In genomic region chr1:170586321-170586855, GRCh38 we compare ENCODE assay signal across 11 cellular contexts. TPM values are rescaled to one million over a fixed set of nuclear protein-coding genes. Genes with fewer than 3 reads are reported as not detected.
DNase-seq lines count a peak whose midpoint lies in the region; ATAC-seq, FAIRE-seq and TF ChIP-seq lines count a peak whose summit lies in the region.
"Had no signal": no experiment of that assay in that cellular context is flagged by ENCODE, and none has a peak within 500 bp of the region (broad histone marks: within the 10 kb centered on the region; RNA-seq: fewer than 3 reads in every experiment).

No MANE protein-coding gene starts in this region.

- intact Hi-C loops in GM12878 (cut with micrococcal nuclease; ENCODE audit: unreplicated experiment) (no loop called here), left ventricle myocardium superior (cut with micrococcal nuclease) (no loop called here), sigmoid colon (cut with DNase I) (no loop called here)

- H3K9me3 Mint-ChIP-seq in endodermal cell = no peaks in the 10 kb centered on the region
- H3K9me3 Mint-ChIP-seq: CD8-positive, alpha-beta memory T cell had no signal

- DNase-seq in GM23248 (peak; percentile 76), GM12878 (ENCODE audit: low read depth, low spot score) (no peak), left ventricle myocardium superior (peak; percentile 50), sigmoid colon (peak; percentile 73), NCI-H2107 treated with DMSO at 0.1 percent for 48 hours (lab: John Stamatoyannopoulos, UW; ENCODE audit: unreplicated experiment) (no peak), endodermal cell (no peak), HUDEP-2 (lab: John Stamatoyannopoulos, UW; ENCODE audit: unreplicated experiment in 76 of 76) (no peak), iPS-NIHi7 (ENCODE audit: extremely low spot score) (no peak)
- DNase-seq: CD8-positive, alpha-beta memory T cell; effector CD4-positive, alpha-beta T cell; NCI-H2081 had no signal

- no peaks in the 10 kb centered on the region for H3K9me2 ChIP-seq in GM23248 (ENCODE audit: insufficient read depth)

- H4K20me1 ChIP-seq in GM23248 (ENCODE audit: insufficient read depth) = no peaks in the 10 kb centered on the region
- no peaks in the 10 kb centered on the region for H4K20me1 ChIP-seq in GM12878 (ENCODE audit: control insufficient read depth, insufficient read depth)

- H3K4me1 ChIP-seq in GM23248 (ENCODE audit: insufficient read depth) = peaks cover 52% of the 10 kb centered on the region
- H3K4me1 ChIP-seq in GM12878 (ENCODE audit: control insufficient read depth, insufficient read depth, low read length) = no peaks in the 10 kb centered on the region
- H3K4me1 ChIP-seq in sigmoid colon = peaks cover 0 to 3% (median 0%) of the 10 kb centered on the region in 4 donors
- no peaks in the 10 kb centered on the region for H3K4me1 ChIP-seq in endodermal cell (ENCODE audit: control insufficient read depth, insufficient read depth, low read length)

- H3K36me3 Mint-ChIP-seq in endodermal cell (ENCODE audit: low read depth) = no peaks in the 10 kb centered on the region
- H3K36me3 Mint-ChIP-seq: CD8-positive, alpha-beta memory T cell had no signal

- H3K9ac ChIP-seq in GM23248 (peak overlapping the region; percentile 82), GM12878 (ENCODE audit: control insufficient read depth, insufficient read depth, low read length) (no peak overlapping the region), endodermal cell (ENCODE audit: extremely low read depth, low read length, poor library complexity, severe bottlenecking) (no peak overlapping the region)

- H3K79me2 ChIP-seq in GM23248 (ENCODE audit: insufficient read depth) = peaks cover 21% of the 10 kb centered on the region
- H3K79me2 ChIP-seq in GM12878 (ENCODE audit: control insufficient read depth, insufficient read depth, low read length) = no peaks in the 10 kb centered on the region

- H3K27ac ChIP-seq in GM23248 (peak overlapping the region; percentile 92), GM12878 (ENCODE audit: control insufficient read depth, insufficient read depth) (no peak overlapping the region), sigmoid colon (peak overlapping the region in 2 of 4 donors; percentile 42 to 53), endodermal cell (ENCODE audit: low read depth, low read length) (no peak overlapping the region)

- no peak overlapping the region for H3K27ac Mint-ChIP-seq in endodermal cell

- 9 to 12% methylated on average over 4 of the region's 4 CpGs for WGBS in GM23248 (ENCODE audit: low coverage in 1 of 2, low lambda C conversion rate in 2 of 2, missing lambda C conversion rate in 2 of 2), 2 experiments
- 61% methylated on average over 4 of the region's 4 CpGs for WGBS in GM12878 (ENCODE audit: insufficient coverage, insufficient replicate concordance, low lambda C conversion rate, missing lambda C conversion rate)
- WGBS in sigmoid colon, 2 donors = 64 to 79% methylated on average over 4 of the region's 4 CpGs
- 40 to 52% methylated on average over 3 to 4 of the region's 4 CpGs for WGBS in endodermal cell (ENCODE audit: insufficient coverage in 1 of 2, insufficient read length in 1 of 2), 2 experiments

- SMC1A ChIA-PET in GM12878 (lab: Charles Lee; ENCODE audit: uncharacterized antibody, unreplicated experiment) = interaction anchor here (0.6 to 3.5 kb wide), 5 partner anchors 23 to 176 kb away, joined by 5 to 33 read pairs (median 13); partner anchors contain the start of gene GORAB

- H3K27me3 ChIP-seq in GM23248 (replicated peaks; ENCODE audit: insufficient read depth) (no peaks in the 10 kb centered on the region), GM12878 (replicated peaks in 1 of 2; ENCODE audit: control insufficient read depth in 2 of 2, insufficient read depth in 2 of 2, low read length in 1 of 2) (no peaks in the 10 kb centered on the region), sigmoid colon (peaks cover 0 to 6% (median 0%) of the 10 kb centered on the region in 3 donors), endodermal cell (ENCODE audit: control insufficient read depth, insufficient read depth, low read length, poor library complexity, severe bottlenecking) (peaks cover 11% of the 10 kb centered on the region)

- POLR2A ChIA-PET in GM12878 (lab: Charles Lee) = no interaction called here

- peaks cover 18% of the 10 kb centered on the region for H3K4me1 Mint-ChIP-seq in endodermal cell

- H2AFZ ChIP-seq in GM23248 (peak overlapping the region; percentile 84), GM12878 (ENCODE audit: control insufficient read depth, low read depth, low read length) (no peak overlapping the region)

- H3K9me3 ChIP-seq in GM23248 (ENCODE audit: low read depth) (no peaks in the 10 kb centered on the region), GM12878 (replicated peaks; ENCODE audit: control insufficient read depth, insufficient read depth, low read length) (no peaks in the 10 kb centered on the region), sigmoid colon (no peaks in the 10 kb centered on the region), endodermal cell (ENCODE audit: control insufficient read depth, low read length) (no peaks in the 10 kb centered on the region)

- H3K27me3 Mint-ChIP-seq in endodermal cell (ENCODE audit: insufficient read depth) = peaks cover 28% of the 10 kb centered on the region

- CTCF ChIA-PET in GM12878 (lab: Yijun Ruan, JAX) = no interaction called here

- H3K36me3 ChIP-seq in GM23248 (ENCODE audit: low read depth) = no peaks in the 10 kb centered on the region
- H3K36me3 ChIP-seq in GM12878 (ENCODE audit: control insufficient read depth in 2 of 2, insufficient read depth in 2 of 2, low read length in 1 of 2) = no peaks in the 10 kb centered on the region
- no peaks in the 10 kb centered on the region for H3K36me3 ChIP-seq in sigmoid colon
- no peaks in the 10 kb centered on the region for H3K36me3 ChIP-seq in endodermal cell (ENCODE audit: control insufficient read depth, insufficient read depth, low read length)

- H3K4me3 ChIP-seq in GM23248 (peak overlapping the region; percentile 76), GM12878 (no peak overlapping the region), sigmoid colon (peak overlapping the region in 1 of 4 donors; percentile 11), endodermal cell (ENCODE audit: low read length) (no peak overlapping the region)

- BruUV-seq in GM12878 (replicated peaks; lab: Mats Ljungman, UMichigan) = no TSS peak

- no peak overlapping the region for H3K4me3 Mint-ChIP-seq in endodermal cell
- H3K4me3 Mint-ChIP-seq: CD8-positive, alpha-beta memory T cell had no signal

- no peak for FAIRE-seq in GM12878 (lab: Jason Lieb, UNC)

- TF ChIP-seq POLR2A in GM12878 (IDR thresholded peaks at IDR 0.05; ENCODE audit: low read depth, low read length) (no peak), sigmoid colon (IDR thresholded peaks at IDR 0.05) (no peak)

- TF ChIP-seq EP300 in GM12878 (IDR thresholded peaks at IDR 0.05; ENCODE audit: borderline replicate concordance in 1 of 2, control insufficient read depth in 1 of 2, low read depth in 2 of 2, low read length in 2 of 2) (no peak), sigmoid colon (IDR thresholded peaks at IDR 0.05) (no peak)

- RAD21 ChIA-PET in GM12878 (lab: Charles Lee; ENCODE audit: unreplicated experiment) = interaction anchor here (0.9 to 4.3 kb wide), 4 partner anchors 30 to 103 kb away, joined by 3 to 31 read pairs (median 12); no protein-coding TSS in a partner anchor

- H3F3A ChIP-seq in GM23248 (ENCODE audit: insufficient read depth) = peaks cover 45% of the 10 kb centered on the region; the same call in 1 of the 2 replicates

- in situ Hi-C loops in GM23248 (cut with MboI) (loop anchor here (5.0 kb wide), 1 partner anchor 76 kb away; the partner anchor contains the start of gene PRRX1), GM12878 (cut with MboI) (no loop called here)

- no peak for TF ChIP-seq CTCF in GM12878 (IDR thresholded peaks at IDR 0.05 in 2 of 3, conservative IDR thresholded peaks at IDR 0.05 in 1 of 3; ENCODE audit: control insufficient read depth in 2 of 3, extremely low read depth in 1 of 3, insufficient read depth in 1 of 3, low read depth in 3 of 3, low read length in 3 of 3)
- no peak for TF ChIP-seq CTCF in sigmoid colon (IDR thresholded peaks at IDR 0.05)
- no peak for TF ChIP-seq CTCF in endodermal cell (conservative IDR thresholded peaks at IDR 0.05)

- H3K4me2 ChIP-seq in GM23248 (ENCODE audit: unreplicated experiment) (peak overlapping the region; percentile 100), GM12878 (ENCODE audit: control insufficient read depth, insufficient read depth) (no peak overlapping the region)

- TF ChIP-seq RAD21 in GM12878 (IDR thresholded peaks at IDR 0.05; ENCODE audit: insufficient read depth, low read depth, low read length) = no peak

- ATAC-seq in GM12878 (peak; percentile 74), left ventricle myocardium superior (peak; percentile 70)

RNA-seq across cellular contexts. Expression of gene GORAB, which starts 54.4 kb away (rescaled TPM):
- total RNA-seq in GM23248 (2014; rRNA removed; shearing (Covaris generic)) = 16.4 and 27.7 TPM in 2 replicates
- 14.7 and 16.6 TPM in 2 replicates for polyA plus RNA-seq in GM23248 (2016; fragmentation: Nextera tagmentation; extraction: Ambion mirVana)
- 56.4 and 59.5 TPM in 2 replicates for total RNA-seq in GM12878 (2013; cell fraction: nucleolus; rRNA removed)
- 11.5 and 11.8 TPM in 2 replicates for total RNA-seq in GM12878 (2014; rRNA removed)
- 10.5 and 13.0 TPM in 2 replicates for total RNA-seq in GM12878 (2014; rRNA removed; fragmentation: Illumina TruSeq; extraction: Trizol)
- 9.0 and 10.2 TPM in 2 replicates for total RNA-seq in GM12878 (2021)
- polyA plus RNA-seq in GM12878 (2011; ENCODE audit: low read depth) = 6.6 TPM
- 38.6 and 50.8 TPM in 2 replicates for polyA plus RNA-seq in GM12878 (2011; rRNA removed)
- polyA plus RNA-seq in GM12878 (2011; cell fraction: cytosol; rRNA removed) = 11.3 and 11.4 TPM in 2 replicates
- 37.0 and 52.2 TPM in 2 replicates for polyA plus RNA-seq in GM12878 (2011; cell fraction: nucleus; rRNA removed)
- polyA plus RNA-seq in GM12878 (2012) = 9.5 and 10.7 TPM in 2 replicates
- polyA plus RNA-seq in GM12878 (2014; fragmentation: Illumina TruSeq; extraction: Trizol) = 15.9 and 16.2 TPM in 2 replicates
- polyA plus RNA-seq in GM12878 (2014; fragmentation: Nextera tagmentation; extraction: Ambion mirVana) = 1 to 10 TPM; 5.5 to 7.6 TPM
- polyA plus RNA-seq in GM12878 (2014; rRNA removed) = 11.4 and 12.8 TPM in 2 replicates
- 1 to 10 TPM; 9.3 to 9.7 TPM for polyA plus RNA-seq in GM12878 (2016; fragmentation: Nextera tagmentation; extraction: Ambion mirVana)
- 20.6 and 24.1 TPM in 2 replicates for polyA minus RNA-seq in GM12878 (2011; rRNA and poly(A)+ RNA removed)
- 8.9 and 9.2 TPM in 2 replicates for polyA minus RNA-seq in GM12878 (2011; cell fraction: cytosol; rRNA and poly(A)+ RNA removed)
- 28.0 and 33.8 TPM in 2 replicates for polyA minus RNA-seq in GM12878 (2011; cell fraction: nucleus; rRNA and poly(A)+ RNA removed)
- total RNA-seq in left ventricle myocardium superior = 10.0 TPM
- 10 to 100 TPM in 1 of 4 donors, 1 to 10 TPM in 3; 4.8 to 13.8 (median 7.1) TPM for total RNA-seq in sigmoid colon
- 10 to 100 TPM in 2 of 3 donors, 1 to 10 TPM in 1; 8.8 to 13.8 (median 10.1) TPM for polyA plus RNA-seq in sigmoid colon
- 10 to 100 TPM in 1 of 2 donors, 1 to 10 TPM in 1; 10.0 to 15.9 TPM for total RNA-seq in endodermal cell
- 14.0 TPM for polyA plus RNA-seq in endodermal cell (2013, experiment 1 of 2)
- 13.0 TPM for polyA plus RNA-seq in endodermal cell (2013, experiment 2 of 2)

Comparison
In these comparisons a context has a peak if more than half of its experiments do, and no peak if none do; other contexts are left out.
1. DNase-seq: peak in GM23248 (single experiment), left ventricle myocardium superior (single experiment) and sigmoid colon (single experiment); none in GM12878 (single experiment), NCI-H2107 treated with DMSO at 0.1 percent for 48 hours (single experiment), endodermal cell (single experiment), HUDEP-2 (0 of 76) and iPS-NIHi7 (single experiment).